In genomic region chr22:19943665-19944026, GRCh38 we compare ENCODE assay signal across 8 cellular contexts. TPM values are rescaled to one million over a fixed set of nuclear protein-coding genes. Genes with fewer than 3 reads are reported as not detected.
DNase-seq lines count a peak whose midpoint lies in the region; ATAC-seq and TF ChIP-seq lines count a peak whose summit lies in the region.

No MANE protein-coding gene starts in this region.

- H3K79me2 ChIP-seq in ACC112 (ENCODE audit: control insufficient read depth, insufficient read depth, low read length, unreplicated experiment) (peaks cover 31% of the 10 kb centered on the region), GM23248 (ENCODE audit: insufficient read depth) (peaks cover 82% of the 10 kb centered on the region)

- H3K36me3 ChIP-seq in ACC112 (ENCODE audit: insufficient read depth, low read length) = no peaks in the 10 kb centered on the region
- no peaks in the 10 kb centered on the region for H3K36me3 ChIP-seq in GM23248 (ENCODE audit: low read depth)
- no peaks in the 10 kb centered on the region for H3K36me3 ChIP-seq in testis (ENCODE audit: low read depth, missing control alignments)

- peaks cover 35% of the 10 kb centered on the region for H3K4me1 Mint-ChIP-seq in activated CD4-positive, alpha-beta memory T cell treated with anti-CD3 and anti-CD28 coated beads for 36 hours (ENCODE audit: low read depth)

- H3K36me3 Mint-ChIP-seq in activated CD4-positive, alpha-beta memory T cell treated with anti-CD3 and anti-CD28 coated beads for 36 hours = peaks cover 6% of the 10 kb centered on the region

- peak overlapping the region; percentile 88 for H3K4me2 ChIP-seq in GM23248 (ENCODE audit: unreplicated experiment)

- no peak for ATAC-seq in right cardiac atrium

- H3K27ac ChIP-seq in ACC112 (ENCODE audit: low read depth, low read length) (peak overlapping the region; percentile 96; the same call in 1 of the 2 replicates), GM23248 (peak overlapping the region; percentile 98), right cardiac atrium (ENCODE audit: low read length) (peak overlapping the region; percentile 92), testis (peak overlapping the region; percentile 97 to 99)

- no peaks in the 10 kb centered on the region for H3K9me3 ChIP-seq in GM23248 (ENCODE audit: low read depth)
- H3K9me3 ChIP-seq in right cardiac atrium (ENCODE audit: control insufficient read depth, low read length) = no peaks in the 10 kb centered on the region
- no peaks in the 10 kb centered on the region for H3K9me3 ChIP-seq in testis

- TF ChIP-seq POLR2A in testis (IDR thresholded peaks at IDR 0.05) = no peak

- no peaks in the 10 kb centered on the region for H4K20me1 ChIP-seq in GM23248 (ENCODE audit: insufficient read depth)

- no peak overlapping the region for H2AFZ ChIP-seq in ACC112 (ENCODE audit: low read length, unreplicated experiment)
- H2AFZ ChIP-seq in GM23248 = no peak overlapping the region

- H3K4me3 ChIP-seq in ACC112 (ENCODE audit: low read depth, low read length) (0 out of 2 replicates have a peak overlapping the region, but pooled peaks have one; percentile 8), GM23248 (peak overlapping the region; percentile 41), right cardiac atrium (ENCODE audit: low read length) (no peak overlapping the region), testis (no peak overlapping the region)

- no peaks in the 10 kb centered on the region for H3K9me3 Mint-ChIP-seq in activated CD4-positive, alpha-beta memory T cell treated with anti-CD3 and anti-CD28 coated beads for 36 hours

- in situ Hi-C loops in GM23248 (cut with MboI) = no loop called here

- intact Hi-C loops in activated CD4-positive, alpha-beta memory T cell treated with anti-CD3 and anti-CD28 coated beads for 36 hours (cut with micrococcal nuclease) = loop anchor here (5.0 kb wide), 1 partner anchor 86 kb away; no protein-coding TSS in a partner anchor
- intact Hi-C loops in right cardiac atrium (cut with DNase I) = no loop called here
- intact Hi-C loops in testis (cut with DNase I; ENCODE audit: low total_unique reads) = no loop called here

- DNase-seq in GM23248 (peak; percentile 83), right cardiac atrium (peak in 1 of 3 donors; percentile 41), testis (no peak), NCI-H2029 (lab: John Stamatoyannopoulos, UW) (no peak)
- DNase-seq in activated CD4-positive, alpha-beta memory T cell treated with anti-CD3 and anti-CD28 coated beads for 36 hours = no peak
- no peak for DNase-seq in stimulated activated CD4-positive, alpha-beta T cell treated with anti-CD3 and anti-CD28 coated beads, Interleukin-1b, Interleukin-23, amount 100 ng/mL, for 48 hours
- no peak for DNase-seq in activated CD4-positive, alpha-beta T cell treated with anti-CD3 and anti-CD28 coated beads for 1 hour

- H3K4me1 ChIP-seq in ACC112 (ENCODE audit: control insufficient read depth, insufficient read depth, low read length, unreplicated experiment) = peaks cover 17% of the 10 kb centered on the region
- peaks cover 37% of the 10 kb centered on the region for H3K4me1 ChIP-seq in GM23248 (ENCODE audit: insufficient read depth)
- peaks cover 4% of the 10 kb centered on the region for H3K4me1 ChIP-seq in right cardiac atrium (ENCODE audit: control insufficient read depth, insufficient read depth, low read length)
- H3K4me1 ChIP-seq in testis = peaks cover 51% of the 10 kb centered on the region

- peaks cover 27% of the 10 kb centered on the region for H3F3A ChIP-seq in GM23248 (ENCODE audit: insufficient read depth)

- CTCF ChIA-PET in activated CD4-positive, alpha-beta memory T cell treated with anti-CD3 and anti-CD28 coated beads for 36 hours (lab: Charles Lee) = interaction anchor here (1.2 to 2.0 kb wide), 2 partner anchors 10 to 213 kb away, joined by 4 to 14 read pairs; no protein-coding TSS in a partner anchor

- POLR2A ChIA-PET in activated CD4-positive, alpha-beta memory T cell treated with anti-CD3 and anti-CD28 coated beads for 36 hours (lab: Charles Lee) = interaction anchor here (0.9 kb wide), 1 partner anchor 8 kb away, joined by 3 read pairs; no protein-coding TSS in a partner anchor

- H3K27me3 Mint-ChIP-seq in activated CD4-positive, alpha-beta memory T cell treated with anti-CD3 and anti-CD28 coated beads for 36 hours = no peaks in the 10 kb centered on the region

- WGBS in GM23248 (ENCODE audit: low coverage in 1 of 2, low lambda C conversion rate in 2 of 2, missing lambda C conversion rate in 2 of 2), 2 experiments = 35 to 40% methylated on average over 3 of the region's 3 CpGs
- WGBS in right cardiac atrium = 55% methylated on average over 3 of the region's 3 CpGs
- WGBS in testis, 2 donors = 42 to 43% methylated on average over 3 of the region's 3 CpGs

- H3K9ac ChIP-seq in GM23248 = peak overlapping the region; percentile 92

- H3K9me2 ChIP-seq in GM23248 (ENCODE audit: insufficient read depth) = no peaks in the 10 kb centered on the region

- TF ChIP-seq CTCF in testis (IDR thresholded peaks at IDR 0.05) = no peak

- no peaks in the 10 kb centered on the region for H3K27me3 ChIP-seq in ACC112 (ENCODE audit: insufficient read depth, low read length)
- no peaks in the 10 kb centered on the region for H3K27me3 ChIP-seq in GM23248 (replicated peaks; ENCODE audit: insufficient read depth)
- H3K27me3 ChIP-seq in right cardiac atrium (ENCODE audit: control insufficient read depth, insufficient read depth) = no peaks in the 10 kb centered on the region
- H3K27me3 ChIP-seq in testis = no peaks in the 10 kb centered on the region

- peak overlapping the region; percentile 10 for H3K27ac Mint-ChIP-seq in activated CD4-positive, alpha-beta memory T cell treated with anti-CD3 and anti-CD28 coated beads for 36 hours

- no peak overlapping the region for H3K4me3 Mint-ChIP-seq in activated CD4-positive, alpha-beta memory T cell treated with anti-CD3 and anti-CD28 coated beads for 36 hours

RNA-seq across cellular contexts. Expression of gene TXNRD2, which starts 2.0 kb away (rescaled TPM):
- total RNA-seq in GM23248 (2014; rRNA removed; shearing (Covaris generic)) = 20.1 and 38.4 TPM in 2 replicates
- polyA plus RNA-seq in GM23248 (2016; fragmentation: Nextera tagmentation; extraction: Ambion mirVana) = 24.8 and 25.7 TPM in 2 replicates
- total RNA-seq in activated CD4-positive, alpha-beta memory T cell treated with anti-CD3 and anti-CD28 coated beads for 36 hours = 10 to 100 TPM; 23.3 to 23.4 TPM
- total RNA-seq in right cardiac atrium = 10 to 100 TPM; 18.7 to 28.5 (median 26.0) TPM
- polyA plus RNA-seq in right cardiac atrium = 32.9 TPM
- total RNA-seq in testis = 10 to 100 TPM; 36.6 to 49.9 TPM
- polyA plus RNA-seq in testis (ENCODE audit: insufficient read depth, low read depth, low replicate concordance) = 28.7 TPM

RNA-seq across cellular contexts. Expression of gene COMT, which starts 2.1 kb away (rescaled TPM):
- 423 and 490 TPM in 2 replicates for total RNA-seq in GM23248 (2014; rRNA removed; shearing (Covaris generic))
- polyA plus RNA-seq in GM23248 (2016; fragmentation: Nextera tagmentation; extraction: Ambion mirVana) (508 and 537 TPM in 2 replicates), right cardiac atrium (102 TPM), testis (ENCODE audit: insufficient read depth, low read depth, low replicate concordance) (147 TPM)
- total RNA-seq in activated CD4-positive, alpha-beta memory T cell treated with anti-CD3 and anti-CD28 coated beads for 36 hours = 10 to 100 TPM; 61.7 to 66.1 TPM
- total RNA-seq in right cardiac atrium (10 to 100 TPM; 69.6 to 89.3 (median 84.4) TPM), testis (100 to 1,000 TPM; 278 to 427 TPM)

Comparison
In these comparisons a context has a peak if more than half of its experiments do, and no peak if none do; other contexts are left out.
1. H3K4me3 ChIP-seq: peak in ACC112 (single experiment) and GM23248 (single experiment); none in right cardiac atrium (single experiment) and testis (0 of 2).
2. Peak in every context shown above with its lines, with median percentiles within 50 percentile points of each other: H3K27ac ChIP-seq.